ENCODE assay signal across 10 cellular contexts in genomic region chr10:69885379-69886156, GRCh38.
DNase-seq lines count a peak whose midpoint lies in the region; ATAC-seq, FAIRE-seq and TF ChIP-seq lines count a peak whose summit lies in the region.
"Had no signal": no experiment of that assay in that cellular context is flagged by ENCODE, and none has a peak within 500 bp of the region (broad histone marks: within the 10 kb centered on the region; RNA-seq: fewer than 3 reads in every experiment).

No MANE protein-coding gene starts in this region.

- H3K27me3 Mint-ChIP-seq in Caco-2 (ENCODE audit: insufficient read depth, unreplicated experiment) (peaks cover 10% of the 10 kb centered on the region), osteocyte (ENCODE audit: unreplicated experiment) (no peaks in the 10 kb centered on the region)

- no peak overlapping the region for H2AFZ ChIP-seq in H1 (ENCODE audit: low read length)

- no peak overlapping the region; a peak in 1 of 7 replicates for H3K9ac ChIP-seq in H1 (replicated peaks in 1 of 4; ENCODE audit: extremely low read depth in 1 of 4, low read depth in 3 of 4, low read length in 3 of 4)

- no peak for ATAC-seq in GM19397 (IDR thresholded peaks at IDR 0.05; ENCODE audit: unreplicated experiment)
- no peak for ATAC-seq in GM21360 (IDR thresholded peaks at IDR 0.05; ENCODE audit: unreplicated experiment)
- no peak for ATAC-seq in HG03442 (IDR thresholded peaks at IDR 0.05; ENCODE audit: unreplicated experiment)
- ATAC-seq: activated naive CD8-positive, alpha-beta T cell treated with anti-CD3 and anti-CD28 coated beads, Interleukin-2, amount 50 U/mL, for 24 hours; stimulated activated naive CD8-positive, alpha-beta T cell treated with anti-CD3 and anti-CD28 coated beads, Interleukin-15, amount 100 ng/mL, for 72 hours had no signal

- WGBS in H1 (ENCODE audit: extremely low coverage in 1 of 2, insufficient coverage in 1 of 2, insufficient read length in 1 of 2, insufficient replicate concordance in 2 of 2, low coverage in 1 of 2, low lambda C conversion rate in 2 of 2, missing lambda C conversion rate in 1 of 2), 2 experiments, result 81% methylated on average over 9 of the region's 9 CpGs; no CpG with 5 or more reads in 1 of the 2 experiments

- H3K56ac ChIP-seq in H1 (replicated peaks; ENCODE audit: insufficient read length, low read depth, low read length), result no peak overlapping the region

- no peaks in the 10 kb centered on the region for H4K20me1 ChIP-seq in H1 (replicated peaks in 1 of 2; ENCODE audit: control insufficient read depth in 1 of 2, insufficient read depth in 2 of 2, low read length in 2 of 2)

- H3K9me3 ChIP-seq in Caco-2 (no peaks in the 10 kb centered on the region), H1 (ENCODE audit: insufficient read depth in 2 of 2, low read depth in 1 of 2, low read length in 1 of 2) (no peaks in the 10 kb centered on the region)

- no peak overlapping the region for H4K5ac ChIP-seq in H1 (ENCODE audit: insufficient read length, low read depth, low read length)

- no peak overlapping the region for H2BK12ac ChIP-seq in H1 (ENCODE audit: low read depth, low read length)

- no TSS peak for BruUV-seq in Caco-2 (replicated peaks; lab: Mats Ljungman, UMichigan)

- no peak overlapping the region for H2AK5ac ChIP-seq in H1 (ENCODE audit: low read depth, low read length)

- 0 out of 2 replicates have a peak overlapping the region, but pooled peaks have one; percentile 74 for H2BK15ac ChIP-seq in H1 (ENCODE audit: low read length)

- no peaks in the 10 kb centered on the region for H3K79me1 ChIP-seq in H1 (ENCODE audit: low read depth, low read length)

- peak in 1 of 2 experiments; percentile 44 for DNase-seq in Caco-2
- no peak for DNase-seq in H1 (ENCODE audit: low read depth in 1 of 2, low spot score in 2 of 2)
- DNase-seq in osteocyte (ENCODE audit: extremely low spot score, unreplicated experiment), result no peak
- DNase-seq in activated CD4-positive, alpha-beta T cell treated with anti-CD3 and anti-CD28 coated beads for 48 hours, result no peak
- DNase-seq: activated naive CD8-positive, alpha-beta T cell treated with anti-CD3 and anti-CD28 coated beads, Interleukin-2, amount 50 U/mL, for 24 hours; stimulated activated naive CD8-positive, alpha-beta T cell treated with anti-CD3 and anti-CD28 coated beads, Interleukin-15, amount 100 ng/mL, for 72 hours had no signal

- H3K27ac ChIP-seq in H1 (ENCODE audit: low read depth, low read length), result no peak overlapping the region

- intact Hi-C loops in Caco-2 (cut with micrococcal nuclease; ENCODE audit: unreplicated experiment), result no loop called here

- H3K4me2 ChIP-seq in H1 (ENCODE audit: insufficient read depth in 1 of 2, low read depth in 2 of 2, low read length in 2 of 2), result no peak overlapping the region

- no peak overlapping the region for H4K91ac ChIP-seq in H1 (replicated peaks; ENCODE audit: insufficient read length, low read length)

- no peak overlapping the region for H3K18ac ChIP-seq in H1 (ENCODE audit: extremely low read depth, low read length)

- H4K8ac ChIP-seq in H1 (ENCODE audit: extremely low read depth, insufficient read depth, low read length), result no peak overlapping the region

- no peak overlapping the region for H3K4ac ChIP-seq in H1 (replicated peaks; ENCODE audit: insufficient read length, low read depth, low read length)

- H2BK20ac ChIP-seq in H1 (ENCODE audit: low read length), result no peak overlapping the region

- CTCF ChIA-PET in Caco-2 (lab: Charles Lee) (interaction anchor here (3.3 kb wide), 1 partner anchor 14 kb away, joined by 43 read pairs; no protein-coding TSS in a partner anchor), H1 (lab: Charles Lee; ENCODE audit: partially characterized antibody) (interaction anchor here (0.6 to 7.0 kb wide), 13 partner anchors 14 to 1216 kb away, joined by 3 to 78 read pairs (median 4); no protein-coding TSS in a partner anchor)

- H3K4me1 Mint-ChIP-seq in Caco-2 (ENCODE audit: low read depth, unreplicated experiment) (peaks cover 20% of the 10 kb centered on the region), osteocyte (ENCODE audit: unreplicated experiment) (peaks cover 10% of the 10 kb centered on the region)
- H3K4me1 Mint-ChIP-seq: activated naive CD8-positive, alpha-beta T cell treated with anti-CD3 and anti-CD28 coated beads, Interleukin-2, amount 50 U/mL, for 24 hours; stimulated activated naive CD8-positive, alpha-beta T cell treated with anti-CD3 and anti-CD28 coated beads, Interleukin-15, amount 100 ng/mL, for 72 hours had no signal

- peak; percentile 61 to 76 for TF ChIP-seq CTCF in Caco-2 (IDR thresholded peaks at IDR 0.05; ENCODE audit: insufficient read depth in 1 of 2, low read depth in 1 of 2, low read length in 1 of 2, severe bottlenecking in 1 of 2, unreplicated experiment in 1 of 2)
- peak; percentile 42 for TF ChIP-seq CTCF in LNCAP (IDR thresholded peaks at IDR 0.05)
- TF ChIP-seq CTCF in H1 (IDR thresholded peaks at IDR 0.05; ENCODE audit: control extremely low read depth in 1 of 3, insufficient read depth in 1 of 3, low read depth in 1 of 3, low read length in 3 of 3), result peak in 2 of 3 experiments; percentile 38 to 50; a peak in 2 of 4 replicates
- peak; percentile 44 for TF ChIP-seq CTCF in osteocyte (IDR thresholded peaks at IDR 0.05)

- H3K4me3 Mint-ChIP-seq in Caco-2 (ENCODE audit: unreplicated experiment), result no peak overlapping the region
- no peak overlapping the region for H3K4me3 Mint-ChIP-seq in osteocyte (ENCODE audit: unreplicated experiment)
- H3K4me3 Mint-ChIP-seq: activated naive CD8-positive, alpha-beta T cell treated with anti-CD3 and anti-CD28 coated beads, Interleukin-2, amount 50 U/mL, for 24 hours; stimulated activated naive CD8-positive, alpha-beta T cell treated with anti-CD3 and anti-CD28 coated beads, Interleukin-15, amount 100 ng/mL, for 72 hours had no signal

- peak; percentile 83 for FAIRE-seq in H1 (lab: Jason Lieb, UNC)

- no peaks in the 10 kb centered on the region for H3K27me3 ChIP-seq in Caco-2 (replicated peaks; ENCODE audit: control insufficient read depth, insufficient read depth, low read length)
- H3K27me3 ChIP-seq in H1 (replicated peaks in 1 of 4; ENCODE audit: control insufficient read depth in 3 of 4, extremely low read depth in 1 of 4, insufficient read depth in 3 of 4, low read length in 3 of 4), result no peaks in the 10 kb centered on the region

- H3K9me3 Mint-ChIP-seq in Caco-2 (ENCODE audit: unreplicated experiment), result no peaks in the 10 kb centered on the region
- no peaks in the 10 kb centered on the region for H3K9me3 Mint-ChIP-seq in osteocyte (ENCODE audit: unreplicated experiment)
- H3K9me3 Mint-ChIP-seq: activated naive CD8-positive, alpha-beta T cell treated with anti-CD3 and anti-CD28 coated beads, Interleukin-2, amount 50 U/mL, for 24 hours; stimulated activated naive CD8-positive, alpha-beta T cell treated with anti-CD3 and anti-CD28 coated beads, Interleukin-15, amount 100 ng/mL, for 72 hours had no signal

- TF ChIP-seq RAD21 in H1 (IDR thresholded peaks at IDR 0.05 in 1 of 2, conservative IDR thresholded peaks at IDR 0.05 in 1 of 2; ENCODE audit: low read depth in 2 of 2, low read length in 2 of 2), result no peak; a peak in 1 of 4 replicates

- TF ChIP-seq EP300 in H1 (IDR thresholded peaks at IDR 0.05; ENCODE audit: borderline replicate concordance in 1 of 2, low read depth in 2 of 2, low read length in 2 of 2), result no peak

- H3K36me3 ChIP-seq in Caco-2 (ENCODE audit: control insufficient read depth, insufficient read depth, low read length) (no peaks in the 10 kb centered on the region), H1 (ENCODE audit: control insufficient read depth in 2 of 4, insufficient read depth in 4 of 4, low read length in 3 of 4) (no peaks in the 10 kb centered on the region)

- POLR2A ChIA-PET in Caco-2 (lab: Charles Lee) (no interaction called here), H1 (lab: Charles Lee; ENCODE audit: partially characterized antibody) (no interaction called here)

- H3K4me3 ChIP-seq in Caco-2 (ENCODE audit: low read depth, low read length), result no peak overlapping the region
- H3K4me3 ChIP-seq in H1 (ENCODE audit: extremely low read depth in 1 of 4, insufficient read depth in 2 of 4, low read depth in 3 of 4, low read length in 4 of 4), result no peak overlapping the region

- H3K79me2 ChIP-seq in H1 (ENCODE audit: control insufficient read depth in 1 of 2, insufficient read depth in 2 of 2, low read length in 2 of 2), result no peaks in the 10 kb centered on the region

- H3K36me3 Mint-ChIP-seq in Caco-2 (ENCODE audit: insufficient read depth, unreplicated experiment) (no peaks in the 10 kb centered on the region), osteocyte (ENCODE audit: unreplicated experiment) (peaks cover 8% of the 10 kb centered on the region)

- no peak overlapping the region for H3K14ac ChIP-seq in H1 (ENCODE audit: insufficient read length)

- H3K27ac Mint-ChIP-seq in Caco-2 (ENCODE audit: unreplicated experiment) (no peak overlapping the region), osteocyte (ENCODE audit: unreplicated experiment) (no peak overlapping the region)
- H3K27ac Mint-ChIP-seq: activated naive CD8-positive, alpha-beta T cell treated with anti-CD3 and anti-CD28 coated beads, Interleukin-2, amount 50 U/mL, for 24 hours; stimulated activated naive CD8-positive, alpha-beta T cell treated with anti-CD3 and anti-CD28 coated beads, Interleukin-15, amount 100 ng/mL, for 72 hours had no signal

- no peak overlapping the region for H2BK5ac ChIP-seq in H1 (ENCODE audit: low read depth, low read length)

- H3K4me1 ChIP-seq in Caco-2 (no peaks in the 10 kb centered on the region), H1 (replicated peaks in 1 of 4; ENCODE audit: control insufficient read depth in 3 of 4, insufficient read depth in 4 of 4, low read length in 3 of 4) (peaks cover 0 to 9% (median 6%) of the 10 kb centered on the region in 4 experiments; a peak in 6 of 7 replicates)

- no peak for TF ChIP-seq POLR2A in H1 (IDR thresholded peaks at IDR 0.05; ENCODE audit: control extremely low read depth in 1 of 2, low read depth in 2 of 2, low read length in 2 of 2)

- H3K23ac ChIP-seq in H1 (ENCODE audit: insufficient read length), result no peak overlapping the region

- no peaks in the 10 kb centered on the region for H3K23me2 ChIP-seq in H1 (ENCODE audit: low read depth, low read length)

- H2BK120ac ChIP-seq in H1 (replicated peaks; ENCODE audit: low read depth, low read length), result no peak overlapping the region

TF ChIP-seq in H1, 55 proteins besides CTCF, POLR2A, EP300 and RAD21 (continues in another document):
- TF ChIP-seq CTBP2 (IDR thresholded peaks at IDR 0.05; ENCODE audit: borderline replicate concordance, insufficient read depth, insufficient read length, low read length) (no peak), ASH2L (IDR thresholded peaks at IDR 0.05; ENCODE audit: low read length) (no peak), TEAD4 (IDR thresholded peaks at IDR 0.05; ENCODE audit: low read depth, low read length) (no peak), KDM4A (IDR thresholded peaks at IDR 0.05; ENCODE audit: low read depth, low read length, severe bottlenecking) (no peak), SIX5 (IDR thresholded peaks at IDR 0.05; ENCODE audit: low read depth, low read length) (no peak), RXRA (IDR thresholded peaks at IDR 0.05; ENCODE audit: insufficient read depth, low read depth, low read length) (no peak), RBBP5 (IDR thresholded peaks at IDR 0.05; ENCODE audit: borderline replicate concordance, low read depth, low read length) (no peak), EGR1 (IDR thresholded peaks at IDR 0.05; ENCODE audit: borderline replicate concordance, low read depth, low read length) (no peak)
